In the genomic region with DNA sequence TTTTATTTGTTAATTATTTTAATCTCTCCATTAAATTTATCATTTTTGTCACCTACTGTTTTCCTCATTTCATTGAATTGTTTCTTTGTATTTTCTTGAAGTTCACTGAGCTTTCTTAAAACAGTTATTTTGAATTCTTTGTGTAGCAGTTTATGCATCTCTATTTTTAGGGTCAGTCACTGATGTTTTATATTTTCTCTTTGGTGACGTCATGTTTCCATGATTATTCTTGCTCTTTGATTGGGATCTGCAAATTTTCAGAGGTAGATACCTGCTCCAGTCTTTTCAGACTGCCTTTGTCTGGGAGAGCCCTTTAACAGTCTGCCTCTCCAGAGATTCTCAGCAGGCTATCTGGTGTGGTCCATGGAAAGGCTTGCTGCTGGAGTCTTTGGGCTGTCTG, we compare ENCODE assay signal across 24 cellular contexts. TPM values are rescaled to one million over a fixed set of nuclear protein-coding genes. Genes with fewer than 3 reads are reported as not detected.
DNase-seq lines count a peak whose midpoint lies in the region; ATAC-seq, FAIRE-seq and TF ChIP-seq lines count a peak whose summit lies in the region.
"Had no signal": no experiment of that assay in that cellular context is flagged by ENCODE, and none has a peak within 500 bp of the region (broad histone marks: within the 10 kb centered on the region; RNA-seq: fewer than 3 reads in every experiment).

No MANE protein-coding gene starts in this region.

- no peaks in the 10 kb centered on the region for H3K9me3 ChIP-seq in HEK293 (ENCODE audit: control insufficient read depth, insufficient read depth, low read depth, low read length)
- H3K9me3 ChIP-seq in GM12878 (replicated peaks; ENCODE audit: control insufficient read depth, insufficient read depth, low read length): no peaks in the 10 kb centered on the region
- H3K9me3 ChIP-seq: BE2C had no signal

- TF ChIP-seq CTCF in HEK293 (tag by site-specific recombination; IDR thresholded peaks at IDR 0.05) (no peak), GM12878 (IDR thresholded peaks at IDR 0.05 in 2 of 3, conservative IDR thresholded peaks at IDR 0.05 in 1 of 3; ENCODE audit: control insufficient read depth in 2 of 3, extremely low read depth in 1 of 3, insufficient read depth in 1 of 3, low read depth in 3 of 3, low read length in 3 of 3) (no peak)

- H3K4me3 ChIP-seq in HEK293 (ENCODE audit: low read depth, low read length): no peak overlapping the region
- no peak overlapping the region for H3K4me3 ChIP-seq in GM12878
- H3K4me3 ChIP-seq: BLaER1 had no signal

- TF ChIP-seq POLR2A in GM12878 (IDR thresholded peaks at IDR 0.05; ENCODE audit: low read depth, low read length): no peak

- H3K79me2 ChIP-seq in GM12878 (ENCODE audit: control insufficient read depth, insufficient read depth, low read length): no peaks in the 10 kb centered on the region

- H3K4me1 ChIP-seq in HEK293 (ENCODE audit: control insufficient read depth, insufficient read depth, low read length) (no peaks in the 10 kb centered on the region), GM12878 (ENCODE audit: control insufficient read depth, insufficient read depth, low read length) (no peaks in the 10 kb centered on the region)
- H3K4me1 ChIP-seq: BE2C, BLaER1 had no signal

- no peak overlapping the region for H3K9ac ChIP-seq in GM12878 (ENCODE audit: control insufficient read depth, insufficient read depth, low read length)
- H3K9ac ChIP-seq: BLaER1 had no signal

- no peaks in the 10 kb centered on the region for H4K20me1 ChIP-seq in GM12878 (ENCODE audit: control insufficient read depth, insufficient read depth)
- H4K20me1 ChIP-seq: BLaER1 had no signal

- H3K27ac ChIP-seq in HEK293 (ENCODE audit: extremely low read depth, low read depth, low read length): no peak overlapping the region
- H3K27ac ChIP-seq in GM12878 (ENCODE audit: control insufficient read depth, insufficient read depth): no peak overlapping the region
- H3K27ac ChIP-seq: BLaER1, C4-2B had no signal

- 21% methylated on average over 1 of the region's 1 CpG for WGBS in GM12878 (ENCODE audit: insufficient coverage, insufficient replicate concordance, low lambda C conversion rate, missing lambda C conversion rate)

- H3K27me3 ChIP-seq in GM12878 (replicated peaks in 1 of 2; ENCODE audit: control insufficient read depth in 2 of 2, insufficient read depth in 2 of 2, low read length in 1 of 2): no peaks in the 10 kb centered on the region
- H3K27me3 ChIP-seq: BE2C had no signal

- TF ChIP-seq EP300 in GM12878 (IDR thresholded peaks at IDR 0.05; ENCODE audit: borderline replicate concordance in 1 of 2, control insufficient read depth in 1 of 2, low read depth in 2 of 2, low read length in 2 of 2): no peak

- RAD21 ChIA-PET in GM12878 (lab: Charles Lee; ENCODE audit: unreplicated experiment): no interaction called here

- H2AFZ ChIP-seq in GM12878 (ENCODE audit: control insufficient read depth, low read depth, low read length): no peak overlapping the region

- CTCF ChIA-PET in HEK293 (lab: Yijun Ruan, JAX) (no interaction called here), GM12878 (lab: Yijun Ruan, JAX) (no interaction called here)

- in situ Hi-C loops in GM12878 (cut with MboI): no loop called here

- no peaks in the 10 kb centered on the region for H3K36me3 ChIP-seq in HEK293 (ENCODE audit: control insufficient read depth in 2 of 2, insufficient read depth in 1 of 2, low read length in 2 of 2)
- no peaks in the 10 kb centered on the region for H3K36me3 ChIP-seq in GM12878 (ENCODE audit: control insufficient read depth in 2 of 2, insufficient read depth in 2 of 2, low read length in 1 of 2)
- H3K36me3 ChIP-seq: BE2C, BLaER1 had no signal

- intact Hi-C loops in GM12878 (cut with micrococcal nuclease; ENCODE audit: unreplicated experiment): no loop called here

- no peak for DNase-seq in GM12878 (ENCODE audit: low read depth, low spot score)
- DNase-seq in COR-L47 (lab: John Stamatoyannopoulos, UW): no peak
- DNase-seq in putamen (ENCODE audit: low spot score): no peak
- DNase-seq in effector CD8-positive, alpha-beta T cell (lab: John Stamatoyannopoulos, UW): no peak
- DNase-seq: 8988T; ACHN; BE2C; CD4-positive, alpha-beta T cell; CD8-positive, alpha-beta T cell; DMS 273 treated with DMSO at 0.1 percent for 48 hours; DMS153; DMS53; DMS79 treated with DMSO at 0.1 percent for 48 hours; GF-D8 had no signal

- ATAC-seq in GM12878: no peak
- ATAC-seq: CD8-positive, alpha-beta T cell had no signal

- no TSS peak for BruUV-seq in GM12878 (replicated peaks; lab: Mats Ljungman, UMichigan)

- TF ChIP-seq RAD21 in GM12878 (IDR thresholded peaks at IDR 0.05; ENCODE audit: insufficient read depth, low read depth, low read length): no peak

- POLR2A ChIA-PET in HEK293 (lab: Yijun Ruan, JAX): no interaction called here
- POLR2A ChIA-PET in GM12878 (lab: Charles Lee): no interaction called here

- H3K4me2 ChIP-seq in GM12878 (ENCODE audit: control insufficient read depth, insufficient read depth): no peak overlapping the region
- H3K4me2 ChIP-seq: BLaER1 had no signal

- FAIRE-seq in GM12878 (lab: Jason Lieb, UNC) (no peak), colon (lab: Jason Lieb, UNC) (peak; percentile 28)
- FAIRE-seq: A204.1, G401.6, GM12892, GM18507 had no signal

- SMC1A ChIA-PET in GM12878 (lab: Charles Lee; ENCODE audit: uncharacterized antibody, unreplicated experiment): no interaction called here

TF ChIP-seq in HEK293, 187 proteins besides CTCF, POLR2A, EP300 and RAD21:
- TF ChIP-seq MYNN (tag by site-specific recombination; IDR thresholded peaks at IDR 0.05; ENCODE audit: borderline replicate concordance): no peak
- TF ChIP-seq, protein P1, sequence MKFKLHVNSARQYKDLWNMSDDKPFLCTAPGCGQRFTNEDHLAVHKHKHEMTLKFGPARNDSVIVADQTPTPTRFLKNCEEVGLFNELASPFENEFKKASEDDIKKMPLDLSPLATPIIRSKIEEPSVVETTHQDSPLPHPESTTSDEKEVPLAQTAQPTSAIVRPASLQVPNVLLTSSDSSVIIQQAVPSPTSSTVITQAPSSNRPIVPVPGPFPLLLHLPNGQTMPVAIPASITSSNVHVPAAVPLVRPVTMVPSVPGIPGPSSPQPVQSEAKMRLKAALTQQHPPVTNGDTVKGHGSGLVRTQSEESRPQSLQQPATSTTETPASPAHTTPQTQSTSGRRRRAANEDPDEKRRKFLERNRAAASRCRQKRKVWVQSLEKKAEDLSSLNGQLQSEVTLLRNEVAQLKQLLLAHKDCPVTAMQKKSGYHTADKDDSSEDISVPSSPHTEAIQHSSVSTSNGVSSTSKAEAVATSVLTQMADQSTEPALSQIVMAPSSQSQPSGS (tag by site-specific recombination; IDR thresholded peaks at IDR 0.05; ENCODE audit: low read depth): peak; percentile 80

TF ChIP-seq in GM12878, 131 proteins besides CTCF, POLR2A, EP300 and RAD21:
- no peak for TF ChIP-seq EED (IDR thresholded peaks at IDR 0.05; ENCODE audit: low read depth)
- TF ChIP-seq ATF7 (IDR thresholded peaks at IDR 0.05; ENCODE audit: low read depth): 0 out of 2 replicates have a peak, but pooled peaks have one; percentile 23

RNA-seq across cellular contexts. Expression of a gene that starts 25.3 kb away (rescaled TPM):
- not detected in 2 replicates for total RNA-seq in GM12878 (2013; cell fraction: nucleolus; rRNA removed)
- total RNA-seq in GM12878 (2014; rRNA removed) (not detected in 2 replicates), GM12878 (2014; rRNA removed; fragmentation: Illumina TruSeq; extraction: Trizol) (not detected in 2 replicates), GM12878 (2021) (not detected in 2 replicates)
- polyA plus RNA-seq in GM12878 (2011; ENCODE audit: low read depth): not detected
- polyA plus RNA-seq in GM12878 (2011; rRNA removed) (not detected in 2 replicates), GM12878 (2014; fragmentation: Illumina TruSeq; extraction: Trizol) (not detected in 2 replicates), GM12878 (2014; fragmentation: Nextera tagmentation; extraction: Ambion mirVana) (not detected), GM12878 (2014; rRNA removed) (not detected in 2 replicates), GM12878 (2016; fragmentation: Nextera tagmentation; extraction: Ambion mirVana) (not detected)
- not detected in 2 replicates for polyA plus RNA-seq in GM12878 (2011; cell fraction: cytosol; rRNA removed)
- not detected in 2 replicates for polyA plus RNA-seq in GM12878 (2011; cell fraction: nucleus; rRNA removed)
- not detected in 2 replicates for polyA plus RNA-seq in GM12878 (2012)
- polyA minus RNA-seq in GM12878 (2011; rRNA and poly(A)+ RNA removed): not detected in 2 replicates
- polyA minus RNA-seq in GM12878 (2011; cell fraction: cytosol; rRNA and poly(A)+ RNA removed): not detected in 2 replicates
- not detected in 2 replicates for polyA minus RNA-seq in GM12878 (2011; cell fraction: nucleus; rRNA and poly(A)+ RNA removed)
- total RNA-seq: A673; CD4-positive, alpha-beta T cell; CD8-positive, alpha-beta T cell had no signal
- polyA plus RNA-seq: AG04450 had no signal

RNA-seq across cellular contexts. Expression of a gene that starts 25.6 kb away (rescaled TPM):
- total RNA-seq in GM12878 (2013; cell fraction: nucleolus; rRNA removed): not detected in 2 replicates
- total RNA-seq in GM12878 (2014; rRNA removed) (not detected in 2 replicates), GM12878 (2014; rRNA removed; fragmentation: Illumina TruSeq; extraction: Trizol) (not detected in 2 replicates), GM12878 (2021) (not detected in 2 replicates)
- polyA plus RNA-seq in GM12878 (2011; ENCODE audit: low read depth): not detected
- polyA plus RNA-seq in GM12878 (2011; rRNA removed) (not detected in 2 replicates), GM12878 (2014; fragmentation: Illumina TruSeq; extraction: Trizol) (not detected in 2 replicates), GM12878 (2014; fragmentation: Nextera tagmentation; extraction: Ambion mirVana) (not detected), GM12878 (2014; rRNA removed) (not detected in 2 replicates), GM12878 (2016; fragmentation: Nextera tagmentation; extraction: Ambion mirVana) (not detected)
- not detected in 2 replicates for polyA plus RNA-seq in GM12878 (2011; cell fraction: cytosol; rRNA removed)
- polyA plus RNA-seq in GM12878 (2011; cell fraction: nucleus; rRNA removed): not detected in 2 replicates
- not detected in 2 replicates for polyA plus RNA-seq in GM12878 (2012)
- not detected in 2 replicates for polyA minus RNA-seq in GM12878 (2011; rRNA and poly(A)+ RNA removed)
- polyA minus RNA-seq in GM12878 (2011; cell fraction: cytosol; rRNA and poly(A)+ RNA removed): not detected in 2 replicates
- polyA minus RNA-seq in GM12878 (2011; cell fraction: nucleus; rRNA and poly(A)+ RNA removed): not detected in 2 replicates
- total RNA-seq: A673; CD4-positive, alpha-beta T cell; CD8-positive, alpha-beta T cell had no signal
